ENCODE assay signal across 1 cellular context in the genomic region with DNA sequence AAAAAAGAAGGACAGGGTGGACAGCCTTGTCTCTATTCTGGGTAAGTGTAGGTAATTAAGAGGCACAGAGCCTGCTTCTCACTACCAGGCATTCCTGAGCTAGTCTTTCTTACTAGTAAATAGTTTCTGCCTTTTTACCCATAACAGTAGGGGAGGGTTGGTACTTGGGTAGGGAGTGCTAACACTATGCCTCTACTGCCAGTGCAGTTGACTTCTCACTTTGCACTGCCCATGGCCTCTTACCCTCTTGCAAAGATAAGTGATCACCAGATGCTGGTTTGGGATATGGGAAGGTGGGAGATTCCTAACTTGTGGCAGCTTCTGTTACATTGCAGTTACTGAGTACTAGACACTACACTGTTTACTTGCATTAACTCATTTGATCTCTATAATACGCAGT.
A peak's percentile ranks its signal among the peaks of the same experiment; 100 is the strongest.
TF ChIP-seq lines count a peak whose summit lies in the region.

No MANE protein-coding gene starts in this region.

TF ChIP-seq in HEK293, 187 proteins besides CTCF, POLR2A, EP300 and RAD21 (continued from another document):
- TF ChIP-seq ZNF23 (tag by site-specific recombination; IDR thresholded peaks at IDR 0.05; ENCODE audit: borderline replicate concordance) = no peak
- TF ChIP-seq YY1 (tag by site-specific recombination; IDR thresholded peaks at IDR 0.05) = no peak
- peak; percentile 11; the same call in 1 of the 2 replicates for TF ChIP-seq ZNF600 (tag by site-specific recombination; IDR thresholded peaks at IDR 0.05)
- no peak for TF ChIP-seq ZNF132 (tag by site-specific recombination; IDR thresholded peaks at IDR 0.05; ENCODE audit: borderline replicate concordance)
- no peak for TF ChIP-seq ZNF211 (tag by site-specific recombination; IDR thresholded peaks at IDR 0.05; ENCODE audit: low read depth)
- peak; percentile 12; the same call in 1 of the 2 replicates for TF ChIP-seq ZBTB44 (tag by site-specific recombination; IDR thresholded peaks at IDR 0.05)
- no peak for TF ChIP-seq HOXC10 (CRISPR knock-in tag; IDR thresholded peaks at IDR 0.05)
- TF ChIP-seq ZNF521 (tag by site-specific recombination; IDR thresholded peaks at IDR 0.05) = no peak
- TF ChIP-seq OSR2 (tag by site-specific recombination; IDR thresholded peaks at IDR 0.05) = peak; percentile 18; the same call in 1 of the 2 replicates
- peak; percentile 40; the same call in 1 of the 2 replicates for TF ChIP-seq ZNF10 (tag by site-specific recombination; IDR thresholded peaks at IDR 0.05)
- TF ChIP-seq KLF9 (tag by site-specific recombination; IDR thresholded peaks at IDR 0.05; ENCODE audit: low read depth) = no peak
- TF ChIP-seq, protein P1, sequence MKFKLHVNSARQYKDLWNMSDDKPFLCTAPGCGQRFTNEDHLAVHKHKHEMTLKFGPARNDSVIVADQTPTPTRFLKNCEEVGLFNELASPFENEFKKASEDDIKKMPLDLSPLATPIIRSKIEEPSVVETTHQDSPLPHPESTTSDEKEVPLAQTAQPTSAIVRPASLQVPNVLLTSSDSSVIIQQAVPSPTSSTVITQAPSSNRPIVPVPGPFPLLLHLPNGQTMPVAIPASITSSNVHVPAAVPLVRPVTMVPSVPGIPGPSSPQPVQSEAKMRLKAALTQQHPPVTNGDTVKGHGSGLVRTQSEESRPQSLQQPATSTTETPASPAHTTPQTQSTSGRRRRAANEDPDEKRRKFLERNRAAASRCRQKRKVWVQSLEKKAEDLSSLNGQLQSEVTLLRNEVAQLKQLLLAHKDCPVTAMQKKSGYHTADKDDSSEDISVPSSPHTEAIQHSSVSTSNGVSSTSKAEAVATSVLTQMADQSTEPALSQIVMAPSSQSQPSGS (tag by site-specific recombination; IDR thresholded peaks at IDR 0.05; ENCODE audit: low read depth) = no peak
- no peak for TF ChIP-seq ZBTB17 (tag by site-specific recombination; IDR thresholded peaks at IDR 0.05)
- no peak for TF ChIP-seq MZF1 (tag by site-specific recombination; IDR thresholded peaks at IDR 0.05; ENCODE audit: borderline replicate concordance)
- TF ChIP-seq GFI1B (tag by site-specific recombination; IDR thresholded peaks at IDR 0.05) = no peak
- TF ChIP-seq ZNF341 (tag by site-specific recombination; IDR thresholded peaks at IDR 0.05; ENCODE audit: low read depth) = no peak
- TF ChIP-seq ZNF561 (tag by site-specific recombination; IDR thresholded peaks at IDR 0.05; ENCODE audit: borderline replicate concordance) = no peak
- no peak for TF ChIP-seq ZNF830 (tag by site-specific recombination; IDR thresholded peaks at IDR 0.05; ENCODE audit: low read depth)
- no peak for TF ChIP-seq ZNF423 (tag by site-specific recombination; IDR thresholded peaks at IDR 0.05)
- peak; percentile 83 for TF ChIP-seq ZNF660 (tag by site-specific recombination; IDR thresholded peaks at IDR 0.05)
TF ChIP-seq in HEK293: peak in this region for 6.
